ENCODE assay signal across 18 cellular contexts in the genomic region with DNA sequence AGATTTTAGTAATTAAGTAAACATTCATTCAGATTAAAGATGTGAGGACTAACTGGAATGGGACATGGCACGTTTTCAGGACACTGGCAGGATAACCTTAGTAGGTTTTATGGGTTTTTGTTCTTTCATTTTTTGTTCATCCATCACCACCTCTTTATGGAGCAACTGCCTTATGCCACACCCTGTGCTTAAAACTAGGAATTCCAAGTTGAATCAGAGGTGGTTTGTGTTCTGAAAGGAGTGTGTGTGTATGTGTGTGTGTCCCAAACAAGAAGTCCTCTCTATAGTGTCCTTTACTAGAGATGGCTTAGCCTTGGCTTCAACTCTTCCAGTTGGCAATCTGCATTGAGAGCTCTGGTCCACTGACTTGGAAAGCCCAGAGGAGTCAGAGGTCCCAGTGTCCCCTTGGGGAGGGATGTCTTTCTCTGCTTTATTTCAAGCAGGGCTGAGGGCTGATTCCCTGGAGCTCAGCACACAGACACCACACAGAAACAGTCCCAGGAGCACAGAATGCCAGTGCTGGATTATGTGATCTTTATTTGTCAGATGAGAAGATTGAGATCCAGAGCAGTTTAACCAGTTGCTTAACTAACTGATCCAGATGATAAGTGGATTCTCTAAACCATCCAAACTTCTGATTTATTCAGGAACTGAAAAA.
"Had no signal": no experiment of that assay in that cellular context is flagged by ENCODE, and none has a peak within 500 bp of the region (broad histone marks: within the 10 kb centered on the region; RNA-seq: fewer than 3 reads in every experiment).

No MANE protein-coding gene starts in this region.

- ATAC-seq: lower lobe of right lung had no signal

- H3K27ac ChIP-seq: lower lobe of right lung, neutrophil had no signal

- H3K9me3 Mint-ChIP-seq: activated T-helper 2 cell treated with anti-CD3 and anti-CD28 coated beads, Interferon-gamma antibody, Interleukin-2, Interleukin-4, amounts not matched to agents 10 μg/mL and 5 μg/mL and 100 μg/mL, durations not matched to agents 14 hours and 24 hours and 36 hours; central memory CD8-positive, alpha-beta T cell had no signal

- H3K27ac Mint-ChIP-seq: activated T-helper 2 cell treated with anti-CD3 and anti-CD28 coated beads, Interferon-gamma antibody, Interleukin-2, Interleukin-4, amounts not matched to agents 10 μg/mL and 5 μg/mL and 100 μg/mL, durations not matched to agents 14 hours and 24 hours and 36 hours; type B pancreatic cell had no signal

- H3K36me3 ChIP-seq: adrenal gland, lower lobe of right lung, neutrophil had no signal

- H3K4me3 Mint-ChIP-seq: central memory CD8-positive, alpha-beta T cell; type B pancreatic cell had no signal

- H3K4me1 Mint-ChIP-seq: central memory CD8-positive, alpha-beta T cell had no signal

- H3K4me3 ChIP-seq: adrenal gland, lower lobe of right lung had no signal

- H3K27me3 Mint-ChIP-seq: central memory CD8-positive, alpha-beta T cell; type B pancreatic cell had no signal

- H3K9me3 ChIP-seq: adrenal gland, lower lobe of right lung, neutrophil had no signal

- DNase-seq: activated CD4-positive, alpha-beta T cell treated with anti-CD3 and anti-CD28 coated beads for 48 hours; activated CD8-positive, alpha-beta memory T cell treated with anti-CD3 and anti-CD28 coated beads for 24 hours; activated naive CD4-positive, alpha-beta T cell treated with anti-CD3 and anti-CD28 coated beads, Interleukin-2, amount 50 U/mL, for 16 hours; cortex of kidney; effector CD8-positive, alpha-beta T cell; kidney glomerular epithelial cell; lower lobe of right lung; midbrain; posterior cingulate gyrus; stimulated activated CD4-positive, alpha-beta T cell treated with anti-CD3 and anti-CD28 coated beads, Interleukin-2, amount 100 ng/mL, for 24 hours; stimulated activated naive CD4-positive, alpha-beta T cell; substantia nigra; T-helper 1 cell had no signal

- H3K4me1 ChIP-seq: lower lobe of right lung had no signal

- H3K27me3 ChIP-seq: adrenal gland, neutrophil had no signal
